ENCODE assay signal across 1 cellular context in genomic region chr16:89448656-89449055, GRCh38.
TF ChIP-seq lines count a peak whose summit lies in the region.

No MANE protein-coding gene starts in this region.

TF ChIP-seq in K562, 482 proteins besides CTCF, POLR2A, EP300 and RAD21:
- 0 out of 2 replicates have a peak, but pooled peaks have one; percentile 22 for TF ChIP-seq ATF2 (CRISPR knock-in tag; IDR thresholded peaks at IDR 0.05)
- no peak for TF ChIP-seq RNF2 (IDR thresholded peaks at IDR 0.05)
